ENCODE assay signal across 8 cellular contexts in the genomic region with DNA sequence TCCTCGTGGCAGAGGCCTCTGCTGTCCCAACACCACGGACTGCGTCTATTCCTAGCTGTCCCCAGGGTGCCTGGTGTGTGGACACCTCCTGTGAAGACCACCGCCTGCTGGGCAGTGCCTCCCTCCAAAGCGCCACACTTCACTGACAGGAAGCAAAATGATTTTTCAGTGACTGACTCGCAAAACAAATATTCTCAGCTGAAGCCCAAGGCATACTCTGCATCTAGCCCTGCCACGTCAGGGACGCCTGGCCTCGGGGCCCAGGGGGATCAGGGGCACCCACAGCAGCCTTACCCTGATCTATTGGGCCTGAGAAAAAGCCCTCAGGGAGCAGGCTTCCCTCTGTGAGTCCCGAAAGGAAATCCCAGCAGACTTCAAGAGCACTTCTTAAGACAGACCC. TPM values are rescaled to one million over a fixed set of nuclear protein-coding genes. Genes with fewer than 3 reads are reported as not detected.
A peak's percentile ranks its signal among the peaks of the same experiment; 100 is the strongest.
DNase-seq lines count a peak whose midpoint lies in the region; ATAC-seq, FAIRE-seq and TF ChIP-seq lines count a peak whose summit lies in the region.

No MANE protein-coding gene starts in this region.

- POLR2A ChIA-PET in Panc1 (lab: Charles Lee) = interaction anchor here (0.7 kb wide), 1 partner anchor 14 kb away, joined by 3 read pairs; no protein-coding TSS in a partner anchor

- BruUV-seq in Panc1 (replicated peaks; lab: Mats Ljungman, UMichigan) = TSS peak; percentile 38

- intact Hi-C loops in Panc1 (cut with micrococcal nuclease; ENCODE audit: unreplicated experiment) = no loop called here
- intact Hi-C loops in sigmoid colon (cut with DNase I) = loop anchor here (5.0 kb wide), 2 partner anchors 33 to 137 kb away; a partner anchor contains a TSS

- H3K4me3 ChIP-seq in Panc1 (ENCODE audit: low read depth in 2 of 2, low read length in 2 of 2) (peak overlapping the region; percentile 64 to 66), sigmoid colon (peak overlapping the region in 3 of 4 donors; percentile 67 to 83 (median 81))

- no peaks in the 10 kb centered on the region for H3K27me3 ChIP-seq in Panc1 (ENCODE audit: control insufficient read depth, insufficient read depth, low read length)
- no peaks in the 10 kb centered on the region for H3K27me3 ChIP-seq in sigmoid colon

- TF ChIP-seq POLR2A in sigmoid colon (IDR thresholded peaks at IDR 0.05) (no peak), erythroblast (IDR thresholded peaks at IDR 0.05; ENCODE audit: low read length) (no peak), GM12892 (IDR thresholded peaks at IDR 0.05; ENCODE audit: low read depth, low read length) (no peak)

- H3K4me1 ChIP-seq in ES-I3 (ENCODE audit: insufficient read depth, low read length) = peaks cover 7% of the 10 kb centered on the region; the same call in 1 of the 2 replicates
- peaks cover 6% of the 10 kb centered on the region; the same call in 1 of the 2 replicates for H3K4me1 ChIP-seq in Panc1 (ENCODE audit: control insufficient read depth, insufficient read depth, low read length)
- peaks cover 0 to 68% (median 58%) of the 10 kb centered on the region in 4 donors for H3K4me1 ChIP-seq in sigmoid colon

- in situ Hi-C loops in Panc1 (cut with HindIII; ENCODE audit: low pct_unique_long_range_greater_than_20kb, low sequenced_read_pairs) = no loop called here

- CTCF ChIA-PET in Panc1 (lab: Charles Lee) = no interaction called here

- TF ChIP-seq CTCF in Panc1 (IDR thresholded peaks at IDR 0.05) (no peak), sigmoid colon (IDR thresholded peaks at IDR 0.05) (no peak)

- peaks cover 17% of the 10 kb centered on the region for H3K36me3 ChIP-seq in ES-I3 (ENCODE audit: insufficient read depth, low read length)
- peaks cover 3% of the 10 kb centered on the region; the same call in 1 of the 2 replicates for H3K36me3 ChIP-seq in Panc1 (ENCODE audit: control insufficient read depth, insufficient read depth, low read length)
- peaks cover 14 to 34% (median 28%) of the 10 kb centered on the region in 4 donors for H3K36me3 ChIP-seq in sigmoid colon

- no peak for ATAC-seq in Panc1

- 67 to 71% methylated on average over 10 of the region's 10 CpGs for WGBS in sigmoid colon, 2 donors

- no peak for FAIRE-seq in GM12892 (lab: Jason Lieb, UNC)

- TF ChIP-seq EP300 in sigmoid colon (IDR thresholded peaks at IDR 0.05) = no peak

- peak overlapping the region; percentile 94; the same call in 1 of the 2 replicates for H3K9ac ChIP-seq in ES-I3 (ENCODE audit: low read depth, low read length)

- H3K9me3 ChIP-seq in ES-I3 (ENCODE audit: control insufficient read depth, insufficient read depth, low read length) (no peaks in the 10 kb centered on the region), Panc1 (ENCODE audit: control insufficient read depth, insufficient read depth, low read depth, low read length) (no peaks in the 10 kb centered on the region), sigmoid colon (no peaks in the 10 kb centered on the region)

- H3K27ac ChIP-seq in Panc1 (ENCODE audit: low read length) (peak overlapping the region; percentile 69; the same call in 1 of the 2 replicates), epithelial cell of prostate (peak overlapping the region; percentile 64), sigmoid colon (peak overlapping the region in 3 of 4 donors; percentile 86 to 98 (median 92))

- DNase-seq in Panc1 (ENCODE audit: low read depth, low spot score) = no peak
- DNase-seq in epithelial cell of prostate (ENCODE audit: low read depth, low spot score) = no peak
- DNase-seq in sigmoid colon = no peak
- DNase-seq in erythroblast (lab: John Stamatoyannopoulos, UW) = no peak
- DNase-seq in NCI-H510A treated with DMSO at 0.1 percent for 48 hours (lab: John Stamatoyannopoulos, UW) = no peak
- no peak for DNase-seq in glomerular visceral epithelial cell (ENCODE audit: extremely low spot score)
- no peak for DNase-seq in GM12892 (ENCODE audit: insufficient read length)

RNA-seq across cellular contexts. Expression of a gene that starts 2.2 kb away (rescaled TPM):
- 24.0 TPM for total RNA-seq in Panc1 (2021; ENCODE audit: unreplicated experiment)
- 22.1 TPM for polyA plus RNA-seq in Panc1 (2012; ENCODE audit: insufficient read length)
- 10 to 100 TPM; 31.1 to 52.6 (median 35.9) TPM for total RNA-seq in sigmoid colon
- 10 to 100 TPM; 12.6 to 21.5 (median 14.3) TPM for polyA plus RNA-seq in sigmoid colon
- polyA plus RNA-seq in GM12892 (2012; ENCODE audit: missing spikeins) = 8.5 TPM

RNA-seq across cellular contexts. Expression of a gene that starts 28.2 kb away (rescaled TPM):
- total RNA-seq in Panc1 (2021; ENCODE audit: unreplicated experiment) = 17.3 TPM
- polyA plus RNA-seq in Panc1 (2012; ENCODE audit: insufficient read length) = 11.6 TPM
- 1 to 10 TPM; 3.9 to 7.5 (median 5.5) TPM for total RNA-seq in sigmoid colon
- polyA plus RNA-seq in sigmoid colon = 10 to 100 TPM in 1 of 3 donors, 1 to 10 TPM in 2; 2.4 to 10.5 (median 4.6) TPM
- polyA plus RNA-seq in GM12892 (2012; ENCODE audit: missing spikeins) = 11.3 TPM
